Comparison of ENCODE assay signal across 23 cellular contexts in genomic region chr2:4604767-4605166, GRCh38.
DNase-seq lines count a peak whose midpoint lies in the region; ATAC-seq and TF ChIP-seq lines count a peak whose summit lies in the region.
"Had no signal": no experiment of that assay in that cellular context is flagged by ENCODE, and none has a peak within 500 bp of the region (broad histone marks: within the 10 kb centered on the region; RNA-seq: fewer than 3 reads in every experiment).

No MANE protein-coding gene starts in this region.

- H3K9ac ChIP-seq in neuronal stem cell (ENCODE audit: low read depth, low read length, poor library complexity), result no peak overlapping the region
- H3K9ac ChIP-seq: BLaER1 treated with 17β-estradiol and CSF1 and Interleukin-3, amounts not matched to agents 10 nM and 100 nM had no signal

- no peaks in the 10 kb centered on the region for H3K4me1 ChIP-seq in neuronal stem cell (ENCODE audit: control insufficient read depth in 2 of 2, insufficient read depth in 1 of 2, low read depth in 1 of 2, low read length in 2 of 2)
- H3K4me1 ChIP-seq: A549; BLaER1 treated with 17β-estradiol and CSF1 and Interleukin-3, amounts not matched to agents 10 nM and 100 nM had no signal

- H3K4me3 ChIP-seq in H7 (ENCODE audit: insufficient read depth, low read depth, low read length), result no peak overlapping the region
- no peak overlapping the region for H3K4me3 ChIP-seq in neuronal stem cell (ENCODE audit: low read length in 2 of 2)
- H3K4me3 ChIP-seq: A549; BLaER1 treated with 17β-estradiol and CSF1 and Interleukin-3, amounts not matched to agents 10 nM and 100 nM had no signal

- no peak overlapping the region for H3K4me2 ChIP-seq in neuronal stem cell (ENCODE audit: insufficient read depth, low read length, poor library complexity, severe bottlenecking)
- H3K4me2 ChIP-seq: A549; BLaER1 treated with 17β-estradiol and CSF1 and Interleukin-3, amounts not matched to agents 10 nM and 100 nM had no signal

- H2AFZ ChIP-seq in neuronal stem cell (ENCODE audit: low read length), result no peak overlapping the region

- no peak overlapping the region for H3K4ac ChIP-seq in neuronal stem cell (ENCODE audit: low read length)

- H3K23ac ChIP-seq in neuronal stem cell (ENCODE audit: low read depth, low read length, poor library complexity), result no peak overlapping the region

- H3K27me3 ChIP-seq in H7 (ENCODE audit: control insufficient read depth, insufficient read depth, low read length) (no peaks in the 10 kb centered on the region), neuronal stem cell (ENCODE audit: control insufficient read depth in 3 of 3, insufficient read depth in 3 of 3, low read depth in 1 of 3, low read length in 3 of 3) (no peaks in the 10 kb centered on the region)
- H3K27me3 ChIP-seq: BLaER1 treated with 17β-estradiol and CSF1 and Interleukin-3, amounts not matched to agents 10 nM and 100 nM had no signal

- H2AK5ac ChIP-seq in neuronal stem cell (ENCODE audit: low read depth, low read length), result no peak overlapping the region

- ATAC-seq in HG03432 (IDR thresholded peaks at IDR 0.05; ENCODE audit: unreplicated experiment) (no peak), GM21723 (IDR thresholded peaks at IDR 0.05; ENCODE audit: unreplicated experiment) (no peak)
- ATAC-seq: A549, Panc1 had no signal

- no peak overlapping the region for H3K27ac ChIP-seq in VCaP
- H3K27ac ChIP-seq in neuronal stem cell (replicated peaks; ENCODE audit: low read length), result no peak overlapping the region
- H3K27ac ChIP-seq: A549; BLaER1 treated with 17β-estradiol and CSF1 and Interleukin-3, amounts not matched to agents 10 nM and 100 nM; HL-60 had no signal

- TF ChIP-seq CTCF in VCaP (conservative IDR thresholded peaks at IDR 0.05), result peak; percentile 10; the same call in 1 of the 2 replicates

- H3K36me3 ChIP-seq in H7 (replicated peaks; ENCODE audit: control insufficient read depth, insufficient read depth, low read length), result no peaks in the 10 kb centered on the region
- no peaks in the 10 kb centered on the region for H3K36me3 ChIP-seq in neuronal stem cell (replicated peaks in 1 of 2; ENCODE audit: control insufficient read depth in 2 of 2, insufficient read depth in 2 of 2, low read length in 2 of 2)
- H3K36me3 ChIP-seq: BLaER1 treated with 17β-estradiol and CSF1 and Interleukin-3, amounts not matched to agents 10 nM and 100 nM had no signal

- H2BK120ac ChIP-seq in neuronal stem cell (ENCODE audit: low read depth, low read length), result no peak overlapping the region

- H3K18ac ChIP-seq in neuronal stem cell (ENCODE audit: low read length), result no peak overlapping the region

- H4K91ac ChIP-seq in neuronal stem cell (ENCODE audit: low read depth, low read length, poor library complexity), result no peak overlapping the region

- H2BK15ac ChIP-seq in neuronal stem cell (ENCODE audit: low read length), result no peak overlapping the region

- H2BK12ac ChIP-seq in neuronal stem cell (ENCODE audit: low read length), result no peak overlapping the region

- no peaks in the 10 kb centered on the region for H3K79me1 ChIP-seq in neuronal stem cell (ENCODE audit: low read depth, low read length)

- no peaks in the 10 kb centered on the region for H3K9me3 ChIP-seq in neuronal stem cell (replicated peaks in 1 of 2; ENCODE audit: control insufficient read depth in 2 of 2, insufficient read depth in 1 of 2, low read depth in 1 of 2, low read length in 2 of 2)
- H3K9me3 ChIP-seq: BLaER1 treated with 17β-estradiol and CSF1 and Interleukin-3, amounts not matched to agents 10 nM and 100 nM had no signal

- H4K8ac ChIP-seq in neuronal stem cell (ENCODE audit: low read depth, low read length), result no peak overlapping the region

- no CpG with 5 or more reads among the region's 1 CpG for WGBS in neuronal stem cell (ENCODE audit: extremely low coverage in 2 of 2, insufficient read length in 2 of 2, insufficient replicate concordance in 1 of 2), 2 donors

- DNase-seq in ELF-1 (ENCODE audit: low read depth, low spot score) (peak; percentile 27), H7 (peak; percentile 6), islet precursor cell (peak; percentile 57), neuronal stem cell (ENCODE audit: low spot score) (no peak)
- DNase-seq: AML-193; CD4-positive, alpha-beta T cell; DMS79; EL; GF-D8; NCI-H1092; NCI-H1417 treated with DMSO at 0.1 percent for 48 hours; NCI-H187 treated with DMSO at 0.1 percent for 48 hours; NCI-H446; NCI-H524 treated with DMSO at 0.1 percent for 48 hours; NCI-H774; SHP77 treated with DMSO at 0.1 percent for 48 hours had no signal

- no peak overlapping the region for H3K14ac ChIP-seq in neuronal stem cell (ENCODE audit: low read length)

- H2BK5ac ChIP-seq in neuronal stem cell (ENCODE audit: low read length), result no peak overlapping the region
